ENCODE assay signal across 19 cellular contexts in genomic region chr1:175744833-175745232, GRCh38. TPM values are rescaled to one million over a fixed set of nuclear protein-coding genes. Genes with fewer than 3 reads are reported as not detected.
DNase-seq lines count a peak whose midpoint lies in the region; ATAC-seq, FAIRE-seq and TF ChIP-seq lines count a peak whose summit lies in the region.
"Had no signal": no experiment of that assay in that cellular context is flagged by ENCODE, and none has a peak within 500 bp of the region (broad histone marks: within the 10 kb centered on the region; RNA-seq: fewer than 3 reads in every experiment).

No MANE protein-coding gene starts in this region.

- ATAC-seq in Right ventricle myocardium inferior (no peak), RWPE2 (ENCODE audit: low read depth) (no peak), upper lobe of right lung (no peak)

- no peak for FAIRE-seq in GM12891 (lab: Jason Lieb, UNC)
- FAIRE-seq: H1, islet of Langerhans had no signal

- intact Hi-C loops in Right ventricle myocardium inferior (cut with DNase I), result loop anchor here (10.0 kb wide), 1 partner anchor 260 kb away; no protein-coding TSS in a partner anchor
- intact Hi-C loops in upper lobe of right lung (cut with DNase I), result no loop called here

- H3K4me1 ChIP-seq in cardiac muscle cell (ENCODE audit: low read depth) (no peaks in the 10 kb centered on the region), RWPE2 (ENCODE audit: insufficient read depth, poor library complexity, severe bottlenecking) (no peaks in the 10 kb centered on the region), upper lobe of right lung (no peaks in the 10 kb centered on the region), mesenchymal stem cell (ENCODE audit: control insufficient read depth, insufficient read depth, low read depth, low read length) (peaks cover 2% of the 10 kb centered on the region)

- H2BK15ac ChIP-seq in mesenchymal stem cell (ENCODE audit: low read depth, poor library complexity, severe bottlenecking), result no peak overlapping the region

- H2BK120ac ChIP-seq in mesenchymal stem cell (ENCODE audit: low read depth, low read length), result no peak overlapping the region

- H4K91ac ChIP-seq in mesenchymal stem cell (ENCODE audit: low read length), result no peak overlapping the region

- no peak overlapping the region for H3K14ac ChIP-seq in mesenchymal stem cell (ENCODE audit: low read length in 2 of 2)

- H3K79me1 ChIP-seq in mesenchymal stem cell (replicated peaks; ENCODE audit: low read length, poor library complexity, severe bottlenecking), result no peaks in the 10 kb centered on the region

- no peak overlapping the region for H3K18ac ChIP-seq in mesenchymal stem cell (ENCODE audit: low read depth in 1 of 2, low read length in 2 of 2)

- H3K4ac ChIP-seq in mesenchymal stem cell (ENCODE audit: low read depth in 1 of 2, low read length in 2 of 2), result no peak overlapping the region

- no CpG with 5 or more reads among the region's 1 CpG for WGBS in mesenchymal stem cell

- no peaks in the 10 kb centered on the region for H3K9me3 ChIP-seq in cardiac muscle cell (ENCODE audit: low read depth)
- no peaks in the 10 kb centered on the region for H3K9me3 ChIP-seq in RWPE2 (ENCODE audit: severe bottlenecking)
- no peaks in the 10 kb centered on the region for H3K9me3 ChIP-seq in upper lobe of right lung
- H3K9me3 ChIP-seq in mesenchymal stem cell (ENCODE audit: control insufficient read depth, low read length), result no peaks in the 10 kb centered on the region

- TF ChIP-seq CTCF in cardiac muscle cell (IDR thresholded peaks at IDR 0.05; ENCODE audit: low read depth, low read length) (peak; percentile 21), RWPE2 (IDR thresholded peaks at IDR 0.05; ENCODE audit: poor library complexity, severe bottlenecking) (peak; percentile 40), fibroblast of pulmonary artery (IDR thresholded peaks at IDR 0.05; ENCODE audit: low read length, missing control alignments) (peak; percentile 9), upper lobe of right lung (IDR thresholded peaks at IDR 0.05) (peak; percentile 7)

- no peak overlapping the region for H3K9ac ChIP-seq in mesenchymal stem cell (ENCODE audit: low read length)

- H3K27me3 ChIP-seq in cardiac muscle cell (peaks cover 5% of the 10 kb centered on the region), RWPE2 (ENCODE audit: insufficient read depth, poor library complexity, severe bottlenecking) (peaks cover 8% of the 10 kb centered on the region), upper lobe of right lung (no peaks in the 10 kb centered on the region), mesenchymal stem cell (ENCODE audit: control insufficient read depth in 1 of 2, insufficient read depth in 1 of 2, low read length in 2 of 2) (peaks cover 0 to 12% of the 10 kb centered on the region in 2 experiments)

- no peaks in the 10 kb centered on the region for H3K36me3 ChIP-seq in cardiac muscle cell
- H3K36me3 ChIP-seq in RWPE2 (ENCODE audit: low read depth), result no peaks in the 10 kb centered on the region
- no peaks in the 10 kb centered on the region for H3K36me3 ChIP-seq in upper lobe of right lung
- no peaks in the 10 kb centered on the region for H3K36me3 ChIP-seq in mesenchymal stem cell (ENCODE audit: control insufficient read depth in 1 of 2, insufficient read depth in 2 of 2, low read depth in 1 of 2, low read length in 2 of 2)

- DNase-seq in cardiac muscle cell (ENCODE audit: low read depth in 1 of 2, low spot score in 1 of 2), result no peak
- DNase-seq in Right ventricle myocardium inferior (ENCODE audit: missing footprints), result no peak
- no peak for DNase-seq in RWPE2 (ENCODE audit: low spot score)
- no peak for DNase-seq in fibroblast of pulmonary artery (ENCODE audit: low read depth)
- no peak for DNase-seq in upper lobe of right lung
- no peak for DNase-seq in LoVo (ENCODE audit: low spot score)
- DNase-seq in mesenchymal stem cell, result no peak
- no peak for DNase-seq in GM12891 (ENCODE audit: insufficient read length, low spot score)
- DNase-seq: activated CD4-positive, alpha-beta T cell treated with anti-CD3 and anti-CD28 coated beads for 4 hours; activated gamma-delta T cell treated with Interleukin-2 at 50 U/mL for 16 hours; COR-L47; cortex of kidney; NCI-H2107; NCI-H748 treated with DMSO at 0.1 percent for 48 hours; Right ventricle myocardium superior; T-helper 2 cell had no signal

- no peak for TF ChIP-seq POLR2A in GM12891 (IDR thresholded peaks at IDR 0.05; ENCODE audit: low read depth, low read length)

- H3K27ac ChIP-seq in cardiac muscle cell (no peak overlapping the region), RWPE2 (ENCODE audit: poor library complexity, severe bottlenecking) (no peak overlapping the region), upper lobe of right lung (no peak overlapping the region), mesenchymal stem cell (ENCODE audit: low read length, poor library complexity, severe bottlenecking) (no peak overlapping the region)

- no peak overlapping the region for H2AK5ac ChIP-seq in mesenchymal stem cell (ENCODE audit: low read length, severe bottlenecking)

- H2BK12ac ChIP-seq in mesenchymal stem cell (ENCODE audit: low read length in 2 of 2), result no peak overlapping the region

- H2BK5ac ChIP-seq in mesenchymal stem cell (ENCODE audit: low read depth, low read length, poor library complexity, severe bottlenecking), result no peak overlapping the region

- no peak overlapping the region for H4K8ac ChIP-seq in mesenchymal stem cell (ENCODE audit: low read length)

- H3K4me3 ChIP-seq in cardiac muscle cell (no peak overlapping the region), RWPE2 (ENCODE audit: severe bottlenecking) (no peak overlapping the region), fibroblast of pulmonary artery (replicated peaks; ENCODE audit: low read depth, low read length) (no peak overlapping the region), upper lobe of right lung (no peak overlapping the region), mesenchymal stem cell (ENCODE audit: insufficient read depth in 1 of 2, low read depth in 1 of 2, low read length in 2 of 2) (no peak overlapping the region)

- no peak overlapping the region for H3K23ac ChIP-seq in mesenchymal stem cell (ENCODE audit: low read length in 2 of 2)

- H3K4me2 ChIP-seq in mesenchymal stem cell (ENCODE audit: low read length, poor library complexity, severe bottlenecking), result no peak overlapping the region

- no peak overlapping the region for H2AFZ ChIP-seq in mesenchymal stem cell (ENCODE audit: low read depth, low read length)

TF ChIP-seq in GM12891, 5 proteins besides CTCF, POLR2A, EP300 and RAD21:
- TF ChIP-seq POLR2AphosphoS5 (IDR thresholded peaks at IDR 0.05; ENCODE audit: low read depth, low read length) (no peak), SPI1 (IDR thresholded peaks at IDR 0.05; ENCODE audit: low read depth, low read length) (no peak), PAX5 (IDR thresholded peaks at IDR 0.05; ENCODE audit: insufficient read depth, low read length, severe bottlenecking) (no peak), TAF1 (IDR thresholded peaks at IDR 0.05; ENCODE audit: low read depth, low read length) (no peak), POU2F2 (IDR thresholded peaks at IDR 0.05; ENCODE audit: low read depth, low read length) (no peak)

RNA-seq across cellular contexts. Expression of gene TNR, which starts 1.4 kb away (rescaled TPM):
- total RNA-seq in cardiac muscle cell (0.18 TPM in 1 of 2 replicates, not detected in the other), Right ventricle myocardium inferior (not detected), upper lobe of right lung (0.09 TPM)
- not detected in 2 replicates for polyA plus RNA-seq in cardiac muscle cell
- polyA plus RNA-seq in mesenchymal stem cell (2013, experiment 1 of 2), result 0.10 TPM
- 0.10 TPM for polyA plus RNA-seq in mesenchymal stem cell (2013, experiment 2 of 2)
- polyA plus RNA-seq in GM12891 (2012; ENCODE audit: low read depth, missing spikeins), result 0.08 TPM
- total RNA-seq: H1, HT1080, Right ventricle myocardium superior had no signal
